In genomic region chr9:32843295-32843694, GRCh38 we compare ENCODE assay signal across 21 cellular contexts. TPM values are rescaled to one million over a fixed set of nuclear protein-coding genes. Genes with fewer than 3 reads are reported as not detected.
DNase-seq lines count a peak whose midpoint lies in the region; TF ChIP-seq lines count a peak whose summit lies in the region.
"Had no signal": no experiment of that assay in that cellular context is flagged by ENCODE, and none has a peak within 500 bp of the region (broad histone marks: within the 10 kb centered on the region; RNA-seq: fewer than 3 reads in every experiment).

No MANE protein-coding gene starts in this region.

- H3K36me3 Mint-ChIP-seq in activated T-helper 1 cell treated with anti-CD3 and anti-CD28 coated beads, Interleukin-12 subunit alpha, Interleukin-12 subunit beta, Interleukin-2, Interleukin-4 antibody, amounts not matched to agents 30 ng/mL and 10 ng/mL and 1 ng/mL, durations not matched to agents 14 hours and 24 hours and 36 hours (ENCODE audit: low read depth), result no peaks in the 10 kb centered on the region
- H3K36me3 Mint-ChIP-seq: CD8-positive, alpha-beta T cell had no signal

- H3K27me3 Mint-ChIP-seq in activated T-helper 1 cell treated with anti-CD3 and anti-CD28 coated beads, Interleukin-12 subunit alpha, Interleukin-12 subunit beta, Interleukin-2, Interleukin-4 antibody, amounts not matched to agents 30 ng/mL and 10 ng/mL and 1 ng/mL, durations not matched to agents 14 hours and 24 hours and 36 hours (ENCODE audit: insufficient read depth), result peaks cover 8% of the 10 kb centered on the region

- intact Hi-C loops in activated T-helper 1 cell treated with anti-CD3 and anti-CD28 coated beads, Interleukin-12 subunit alpha, Interleukin-12 subunit beta, Interleukin-2, Interleukin-4 antibody, amounts not matched to agents 30 ng/mL and 10 ng/mL and 1 ng/mL, durations not matched to agents 14 hours and 24 hours and 36 hours (cut with micrococcal nuclease), result no loop called here

- in situ Hi-C loops in ACHN (cut with HindIII; ENCODE audit: low pct_ligation_motif_present, low pct_unique_long_range_greater_than_20kb, low sequenced_read_pairs), result no loop called here

- H3K4me3 Mint-ChIP-seq in activated T-helper 1 cell treated with anti-CD3 and anti-CD28 coated beads, Interleukin-12 subunit alpha, Interleukin-12 subunit beta, Interleukin-2, Interleukin-4 antibody, amounts not matched to agents 30 ng/mL and 10 ng/mL and 1 ng/mL, durations not matched to agents 14 hours and 24 hours and 36 hours, result no peak overlapping the region
- H3K4me3 Mint-ChIP-seq: B cell; CD4-positive, alpha-beta T cell; CD8-positive, alpha-beta T cell had no signal

- no peak overlapping the region for H3K4me3 ChIP-seq in SK-N-MC
- H3K4me3 ChIP-seq: BLaER1 treated with 17β-estradiol and CSF1 and Interleukin-3, amounts not matched to agents 10 nM and 100 nM; GM12878 had no signal

- H3K27ac ChIP-seq in SK-N-MC, result no peak overlapping the region
- H3K27ac ChIP-seq: BLaER1 treated with 17β-estradiol and CSF1 and Interleukin-3, amounts not matched to agents 10 nM and 100 nM; C4-2B had no signal

- CTCF ChIA-PET in HEK293T (lab: Yijun Ruan, JAX), result interaction anchor here (0.7 kb wide), 1 partner anchor 254 kb away, joined by 4 read pairs; no protein-coding TSS in a partner anchor

- H3K9ac ChIP-seq in SK-N-MC (ENCODE audit: insufficient read length), result peak overlapping the region; percentile 41
- H3K9ac ChIP-seq: BLaER1 treated with 17β-estradiol and CSF1 and Interleukin-3, amounts not matched to agents 10 nM and 100 nM had no signal

- no peak overlapping the region for H3K27ac Mint-ChIP-seq in activated T-helper 1 cell treated with anti-CD3 and anti-CD28 coated beads, Interleukin-12 subunit alpha, Interleukin-12 subunit beta, Interleukin-2, Interleukin-4 antibody, amounts not matched to agents 30 ng/mL and 10 ng/mL and 1 ng/mL, durations not matched to agents 14 hours and 24 hours and 36 hours
- H3K27ac Mint-ChIP-seq: B cell; CD4-positive, alpha-beta T cell; CD8-positive, alpha-beta T cell had no signal

- DNase-seq in SK-N-MC (ENCODE audit: low read depth, low spot score), result no peak
- DNase-seq in foreskin melanocyte, result peak; percentile 71
- DNase-seq in ACHN, result no peak
- DNase-seq in HEK293T (ENCODE audit: extremely low spot score), result no peak
- no peak for DNase-seq in activated T-helper 1 cell treated with anti-CD3 and anti-CD28 coated beads, Interleukin-12 subunit alpha, Interleukin-12 subunit beta, Interleukin-2, Interleukin-4 antibody, amounts not matched to agents 30 ng/mL and 10 ng/mL and 1 ng/mL, durations not matched to agents 14 hours and 24 hours and 36 hours (ENCODE audit: low spot score)
- DNase-seq: 8988T; AML-193; CD4-positive, alpha-beta T cell; CD8-positive, alpha-beta T cell; DMS 273 treated with DMSO at 0.1 percent for 48 hours; DMS153; DMS79; DND-41; EL; GDM1 had no signal

- no peaks in the 10 kb centered on the region for H3K36me3 ChIP-seq in SK-N-MC (ENCODE audit: insufficient read depth, low read length)
- H3K36me3 ChIP-seq: BLaER1 treated with 17β-estradiol and CSF1 and Interleukin-3, amounts not matched to agents 10 nM and 100 nM had no signal

- H3K9me3 Mint-ChIP-seq in activated T-helper 1 cell treated with anti-CD3 and anti-CD28 coated beads, Interleukin-12 subunit alpha, Interleukin-12 subunit beta, Interleukin-2, Interleukin-4 antibody, amounts not matched to agents 30 ng/mL and 10 ng/mL and 1 ng/mL, durations not matched to agents 14 hours and 24 hours and 36 hours, result no peaks in the 10 kb centered on the region
- H3K9me3 Mint-ChIP-seq: CD4-positive, alpha-beta T cell had no signal

- no peaks in the 10 kb centered on the region for H3K9me3 ChIP-seq in SK-N-MC (ENCODE audit: low read depth, low read length)

- POLR2A ChIA-PET in HEK293T (lab: Yijun Ruan, JAX), result no interaction called here

- H3K4me1 Mint-ChIP-seq in activated T-helper 1 cell treated with anti-CD3 and anti-CD28 coated beads, Interleukin-12 subunit alpha, Interleukin-12 subunit beta, Interleukin-2, Interleukin-4 antibody, amounts not matched to agents 30 ng/mL and 10 ng/mL and 1 ng/mL, durations not matched to agents 14 hours and 24 hours and 36 hours (ENCODE audit: low read depth), result no peaks in the 10 kb centered on the region
- H3K4me1 Mint-ChIP-seq: B cell had no signal

TF ChIP-seq in HEK293T, 16 proteins besides CTCF, POLR2A, EP300 and RAD21:
- TF ChIP-seq ZNF384 (IDR thresholded peaks at IDR 0.05) (no peak), BHLHE40 (IDR thresholded peaks at IDR 0.05; ENCODE audit: borderline replicate concordance) (no peak), SUZ12 (IDR thresholded peaks at IDR 0.05) (no peak), SP1 (IDR thresholded peaks at IDR 0.05) (no peak), ARNT (IDR thresholded peaks at IDR 0.05) (no peak), NFRKB (IDR thresholded peaks at IDR 0.05) (no peak), LEF1 (IDR thresholded peaks at IDR 0.05; ENCODE audit: borderline replicate concordance) (no peak), L3MBTL2 (conservative IDR thresholded peaks at IDR 0.05) (no peak), FOXA1 (IDR thresholded peaks at IDR 0.05) (no peak), TARDBP (IDR thresholded peaks at IDR 0.05) (no peak), CTBP1 (IDR thresholded peaks at IDR 0.05; ENCODE audit: borderline replicate concordance) (no peak), FOXK2 (IDR thresholded peaks at IDR 0.05) (no peak), ELF4 (IDR thresholded peaks at IDR 0.05) (no peak), FOXM1 (IDR thresholded peaks at IDR 0.05; ENCODE audit: borderline replicate concordance) (no peak), HDGF (IDR thresholded peaks at IDR 0.05; ENCODE audit: borderline replicate concordance) (no peak)
- TF ChIP-seq, protein P1, sequence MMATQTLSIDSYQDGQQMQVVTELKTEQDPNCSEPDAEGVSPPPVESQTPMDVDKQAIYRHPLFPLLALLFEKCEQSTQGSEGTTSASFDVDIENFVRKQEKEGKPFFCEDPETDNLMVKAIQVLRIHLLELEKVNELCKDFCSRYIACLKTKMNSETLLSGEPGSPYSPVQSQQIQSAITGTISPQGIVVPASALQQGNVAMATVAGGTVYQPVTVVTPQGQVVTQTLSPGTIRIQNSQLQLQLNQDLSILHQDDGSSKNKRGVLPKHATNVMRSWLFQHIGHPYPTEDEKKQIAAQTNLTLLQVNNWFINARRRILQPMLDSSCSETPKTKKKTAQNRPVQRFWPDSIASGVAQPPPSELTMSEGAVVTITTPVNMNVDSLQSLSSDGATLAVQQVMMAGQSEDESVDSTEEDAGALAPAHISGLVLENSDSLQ (IDR thresholded peaks at IDR 0.05), result no peak

RNA-seq across cellular contexts. Expression of gene TMEM215, which starts 60.0 kb away (rescaled TPM):
- total RNA-seq in activated T-helper 1 cell treated with anti-CD3 and anti-CD28 coated beads, Interleukin-12 subunit alpha, Interleukin-12 subunit beta, Interleukin-2, Interleukin-4 antibody, amounts not matched to agents 30 ng/mL and 10 ng/mL and 1 ng/mL, durations not matched to agents 14 hours and 24 hours and 36 hours, result not detected in 2 replicates
- total RNA-seq: A673; B cell; CD4-positive, alpha-beta T cell; CD8-positive, alpha-beta T cell; G401; GM12878 had no signal
